In genomic region chr2:213934560-213934959, GRCh38 we compare ENCODE assay signal across 7 cellular contexts.
DNase-seq lines count a peak whose midpoint lies in the region; ATAC-seq and TF ChIP-seq lines count a peak whose summit lies in the region.

No MANE protein-coding gene starts in this region.

- H3K27ac ChIP-seq in body of pancreas (no peak overlapping the region), aorta (ENCODE audit: low read depth in 1 of 2, low read length in 2 of 2) (no peak overlapping the region)

- ATAC-seq in GM21423 (IDR thresholded peaks at IDR 0.05; ENCODE audit: unreplicated experiment), result peak; percentile 98
- ATAC-seq in HG03521 (IDR thresholded peaks at IDR 0.05; ENCODE audit: unreplicated experiment), result peak; percentile 97
- no peak for ATAC-seq in body of pancreas
- ATAC-seq in aorta (ENCODE audit: low FRiP score), result no peak

- no peak for TF ChIP-seq POLR2A in body of pancreas (IDR thresholded peaks at IDR 0.05)

- H3K4me3 ChIP-seq in GM12875 (ENCODE audit: low read depth, low read length) (no peak overlapping the region), body of pancreas (no peak overlapping the region), aorta (ENCODE audit: low read length in 2 of 2) (no peak overlapping the region)

- TF ChIP-seq CTCF in GM12875 (IDR thresholded peaks at IDR 0.05; ENCODE audit: borderline replicate concordance, insufficient read depth, low read depth, low read length) (peak; percentile 47; the same call in 1 of the 2 replicates), body of pancreas (IDR thresholded peaks at IDR 0.05) (peak; percentile 25 to 50 (median 40))

- H3K9me3 ChIP-seq in body of pancreas, result no peaks in the 10 kb centered on the region
- no peaks in the 10 kb centered on the region for H3K9me3 ChIP-seq in aorta (ENCODE audit: control insufficient read depth, low read length)

- H3K36me3 ChIP-seq in body of pancreas (replicated peaks in 1 of 2; ENCODE audit: insufficient read depth in 1 of 2, low read depth in 2 of 2), result no peaks in the 10 kb centered on the region
- no peaks in the 10 kb centered on the region for H3K36me3 ChIP-seq in aorta (ENCODE audit: control insufficient read depth in 1 of 2, insufficient read depth in 2 of 2, low read length in 1 of 2)

- no peak for DNase-seq in body of pancreas
- DNase-seq in renal cortical epithelial cell (ENCODE audit: low read depth), result peak; percentile 31
- DNase-seq in aorta, result no peak
- DNase-seq in NCI-H226, result no peak

- no peaks in the 10 kb centered on the region for H3K4me1 ChIP-seq in body of pancreas
- no peaks in the 10 kb centered on the region for H3K4me1 ChIP-seq in aorta (ENCODE audit: control insufficient read depth in 1 of 2, insufficient read depth in 2 of 2, low read length in 2 of 2)

- intact Hi-C loops in body of pancreas (cut with DNase I) (no loop called here), aorta (cut with DNase I) (no loop called here)

- 92 to 100% methylated on average over 1 of the region's 1 CpG for WGBS in body of pancreas, 2 donors
- 90 to 92% methylated on average over 1 of the region's 1 CpG for WGBS in aorta, 2 donors

- H3K27me3 ChIP-seq in body of pancreas (no peaks in the 10 kb centered on the region), aorta (ENCODE audit: control insufficient read depth in 1 of 2, insufficient read depth in 2 of 2, low read length in 1 of 2) (no peaks in the 10 kb centered on the region)

Comparison
In these comparisons a context has a peak if more than half of its experiments do, and no peak if none do; other contexts are left out.
1. ATAC-seq: peak in GM21423 (single experiment) and HG03521 (single experiment); none in body of pancreas (single experiment) and aorta (single experiment).